In the genomic region with DNA sequence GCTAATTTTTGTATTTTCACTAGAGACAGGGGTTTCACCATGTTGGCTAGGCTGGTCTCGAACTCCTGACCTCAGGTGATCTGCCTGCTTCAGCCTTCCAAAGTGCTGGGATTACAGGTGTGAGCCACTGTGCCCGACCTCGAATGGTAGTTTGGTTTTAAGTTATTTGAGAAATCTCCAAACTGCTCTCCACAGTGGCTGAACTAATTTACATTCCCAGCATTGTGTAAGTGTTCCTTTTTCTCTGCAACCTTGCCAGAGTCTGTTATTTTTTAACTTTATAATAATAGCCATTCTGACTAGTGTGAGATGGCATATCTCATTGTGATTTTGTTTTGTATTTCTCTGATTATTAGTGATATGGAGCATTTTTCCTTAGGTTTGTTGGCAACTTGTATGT, we compare ENCODE assay signal across 6 cellular contexts. TPM values are rescaled to one million over a fixed set of nuclear protein-coding genes. Genes with fewer than 3 reads are reported as not detected.
DNase-seq lines count a peak whose midpoint lies in the region; ATAC-seq and TF ChIP-seq lines count a peak whose summit lies in the region.
"Not testable (repeated sequence)": the region's sequence is repeated elsewhere in the genome, so short reads cannot be mapped to it uniquely, and the experiment has no call there.

No MANE protein-coding gene starts in this region.

- not testable (repeated sequence) for H3K36me3 Mint-ChIP-seq in progenitor cell of endocrine pancreas (ENCODE audit: insufficient read depth)

- peak overlapping the region; percentile 37 for H3K27ac Mint-ChIP-seq in progenitor cell of endocrine pancreas

- not testable (repeated sequence) for H3K9me3 Mint-ChIP-seq in progenitor cell of endocrine pancreas (ENCODE audit: low read depth)

- not testable (repeated sequence) for H3K9ac ChIP-seq in Karpas-422 (ENCODE audit: low read length)

- H3K79me2 ChIP-seq in Karpas-422 (ENCODE audit: low read length), result peaks cover 99% of the 10 kb centered on the region

- not testable (repeated sequence) for H3K9me2 ChIP-seq in Karpas-422 (replicated peaks; ENCODE audit: insufficient read depth, low read length)

- not testable (repeated sequence) for H3K27me3 ChIP-seq in Karpas-422 (ENCODE audit: low read length); left lung

- peaks cover 38% of the 10 kb centered on the region for H3K36me3 ChIP-seq in Karpas-422 (ENCODE audit: insufficient read depth, low read length)
- not testable (repeated sequence) for H3K36me3 ChIP-seq in left lung

- DNase-seq in Karpas-422; left lung; progenitor cell of endocrine pancreas (ENCODE audit: low spot score, unreplicated experiment): not testable (repeated sequence)
- DNase-seq in choroid plexus epithelial cell (ENCODE audit: low read depth) (peak; percentile 11), fibroblast of gingiva (ENCODE audit: low read depth) (peak; percentile 21), kidney tubule cell (ENCODE audit: low spot score) (peak; percentile 68)

- peak; percentile 70 for ATAC-seq in left lung

- H2AFZ ChIP-seq in Karpas-422 (ENCODE audit: low read length), result not testable (repeated sequence)

- H3K4me3 Mint-ChIP-seq in progenitor cell of endocrine pancreas (ENCODE audit: low read depth), result not testable (repeated sequence)

- not testable (repeated sequence) for TF ChIP-seq CTCF in choroid plexus epithelial cell (conservative IDR thresholded peaks at IDR 0.05; ENCODE audit: low read depth, low read length); left lung (IDR thresholded peaks at IDR 0.05); progenitor cell of endocrine pancreas (IDR thresholded peaks at IDR 0.05; ENCODE audit: unreplicated experiment)

- not testable (repeated sequence) for H3K27ac ChIP-seq in Karpas-422 (ENCODE audit: low read length); left lung

- H3K9me3 ChIP-seq in Karpas-422 (ENCODE audit: low read length); left lung: not testable (repeated sequence)

- H3K27me3 Mint-ChIP-seq in progenitor cell of endocrine pancreas, result not testable (repeated sequence)

- not testable (repeated sequence) for H3K4me3 ChIP-seq in Karpas-422 (ENCODE audit: low read length); choroid plexus epithelial cell (ENCODE audit: low read depth, low read length); left lung

- intact Hi-C loops in left lung (cut with DNase I), result not testable (repeated sequence)

- H3K4me1 ChIP-seq in Karpas-422 (ENCODE audit: low read length) (peaks cover 25% of the 10 kb centered on the region), left lung (peaks cover 16 to 21% of the 10 kb centered on the region in 2 donors)

- H4K20me1 ChIP-seq in Karpas-422 (ENCODE audit: insufficient read depth, low read depth, low read length), result peaks cover 22% of the 10 kb centered on the region

- peaks cover 13% of the 10 kb centered on the region for H3K4me1 Mint-ChIP-seq in progenitor cell of endocrine pancreas (ENCODE audit: low read depth)

- peak overlapping the region; percentile 27 for H3K4me2 ChIP-seq in Karpas-422 (ENCODE audit: low read depth, low read length, poor library complexity, severe bottlenecking)

RNA-seq across cellular contexts. Expression of a gene that starts 19.8 kb away (rescaled TPM):
- total RNA-seq in Karpas-422 (2014; rRNA removed; shearing (Covaris generic); ENCODE audit: low replicate concordance), result 25.6 and 27.7 TPM in 2 replicates
- total RNA-seq in left lung (10 to 100 TPM; 57.5 to 59.4 TPM), progenitor cell of endocrine pancreas (21.3 and 22.9 TPM in 2 replicates)
